In genomic region chr2:95992520-95993272, GRCh38 we compare ENCODE assay signal across 8 cellular contexts. TPM values are rescaled to one million over a fixed set of nuclear protein-coding genes. Genes with fewer than 3 reads are reported as not detected.
A peak's percentile ranks its signal among the peaks of the same experiment; 100 is the strongest.
DNase-seq lines count a peak whose midpoint lies in the region; ATAC-seq, FAIRE-seq and TF ChIP-seq lines count a peak whose summit lies in the region.
"Not testable (repeated sequence)": the region's sequence is repeated elsewhere in the genome, so short reads cannot be mapped to it uniquely, and the experiment has no call there.

No MANE protein-coding gene starts in this region.

- H3K27me3 Mint-ChIP-seq in brain (peaks cover 18% of the 10 kb centered on the region), nephron progenitor cell (ENCODE audit: low read depth, poor library complexity) (peaks cover 42% of the 10 kb centered on the region)

- H3K9me3 ChIP-seq in cardiac muscle cell (ENCODE audit: low read depth); subcutaneous abdominal adipose tissue (ENCODE audit: control insufficient read depth in 5 of 5, low read length in 5 of 5): not testable (repeated sequence)

- H3K4me1 Mint-ChIP-seq in brain = peaks cover 18% of the 10 kb centered on the region
- H3K4me1 Mint-ChIP-seq in nephron progenitor cell = not testable (repeated sequence)

- DNase-seq in D721Med (ENCODE audit: insufficient read length, low spot score) = not testable (repeated sequence)
- DNase-seq in HTR-8/SVneo (ENCODE audit: insufficient read length, low spot score) (peak; percentile 57), cardiac muscle cell (ENCODE audit: low read depth in 1 of 2, low spot score in 1 of 2) (peak; percentile 33 to 54), nephron progenitor cell (peak; percentile 69)

- peak overlapping the region; percentile 70 for H3K27ac ChIP-seq in cardiac muscle cell
- peak overlapping the region; percentile 70 for H3K27ac ChIP-seq in subcutaneous abdominal adipose tissue (ENCODE audit: low read depth, low read length)

- H3K9ac ChIP-seq in subcutaneous abdominal adipose tissue (ENCODE audit: low read length in 5 of 5) = peak overlapping the region in 4 of 5 donors; percentile 60 to 77 (median 70)

- not testable (repeated sequence) for H3K36me3 Mint-ChIP-seq in brain; nephron progenitor cell (ENCODE audit: low read depth)

- H3K4me3 Mint-ChIP-seq in brain (peak overlapping the region; percentile 87 to 94 (median 93)), nephron progenitor cell (peak overlapping the region; percentile 86)

- not testable (repeated sequence) for H3K27me3 ChIP-seq in cardiac muscle cell; subcutaneous abdominal adipose tissue (ENCODE audit: control insufficient read depth in 5 of 5, insufficient read depth in 4 of 5, low read length in 5 of 5)

- peak; percentile 66 for ATAC-seq in GM21528 (IDR thresholded peaks at IDR 0.05; ENCODE audit: low FRiP score, unreplicated experiment)

- H3K36me3 ChIP-seq in cardiac muscle cell; subcutaneous abdominal adipose tissue (ENCODE audit: control insufficient read depth in 5 of 5, insufficient read depth in 5 of 5, low read length in 5 of 5): not testable (repeated sequence)

- not testable (repeated sequence) for FAIRE-seq in D721Med (lab: Jason Lieb, UNC); HTR-8/SVneo (lab: Jason Lieb, UNC)

- H3K4me3 ChIP-seq in WI38 (ENCODE audit: low read depth, low read length) (peak overlapping the region; percentile 61), cardiac muscle cell (peak overlapping the region; percentile 57), subcutaneous abdominal adipose tissue (ENCODE audit: low read depth in 1 of 5, low read length in 5 of 5) (peak overlapping the region; percentile 62 to 81 (median 75))

- H3K27ac Mint-ChIP-seq in brain (peak overlapping the region; percentile 96 to 99 (median 98)), nephron progenitor cell (peak overlapping the region; percentile 45)

- H3K4me1 ChIP-seq in cardiac muscle cell (ENCODE audit: low read depth); subcutaneous abdominal adipose tissue (ENCODE audit: control insufficient read depth in 5 of 5, insufficient read depth in 5 of 5, low read length in 5 of 5): not testable (repeated sequence)

- peak; percentile 71 for TF ChIP-seq CTCF in D721Med (IDR thresholded peaks at IDR 0.05; ENCODE audit: insufficient read depth, missing control alignments)
- peak; percentile 56 for TF ChIP-seq CTCF in WI38 (IDR thresholded peaks at IDR 0.05; ENCODE audit: low read depth, low read length)
- TF ChIP-seq CTCF in brain (conservative IDR thresholded peaks at IDR 0.05) = peak; percentile 90 to 99
- peak; percentile 67 for TF ChIP-seq CTCF in cardiac muscle cell (IDR thresholded peaks at IDR 0.05; ENCODE audit: low read depth, low read length)
- TF ChIP-seq CTCF in nephron progenitor cell (IDR thresholded peaks at IDR 0.05) = peak; percentile 90

- not testable (repeated sequence) for H3K9me3 Mint-ChIP-seq in brain, nephron progenitor cell

RNA-seq across cellular contexts. Expression of gene ANKRD36C, which starts 1.1 kb away (rescaled TPM):
- 1.2 TPM for polyA plus RNA-seq in brain (ENCODE audit: insufficient read depth, low read depth, low replicate concordance)
- total RNA-seq in cardiac muscle cell = 11.0 and 43.9 TPM in 2 replicates
- polyA plus RNA-seq in cardiac muscle cell = 35.6 and 49.1 TPM in 2 replicates

RNA-seq across cellular contexts. Expression of gene GPAT2, which starts 42.0 kb away (rescaled TPM):
- polyA plus RNA-seq in brain (ENCODE audit: insufficient read depth, low read depth, low replicate concordance) (1.5 TPM), cardiac muscle cell (1.8 and 2.2 TPM in 2 replicates)
- 1.5 and 3.5 TPM in 2 replicates for total RNA-seq in cardiac muscle cell

Comparison
In these comparisons a context has a peak if more than half of its experiments do, and no peak if none do; other contexts are left out.
1. RNA of gene ANKRD36C, which starts 1.1 kb away (polyA plus RNA-seq): 35.6 to 49.1 TPM in cardiac muscle cell; 1.2 TPM in brain (single experiment); every median in the first group is over 10 times any median in the second.
2. Peak in every context shown above with its lines, with median percentiles within 50 percentile points of each other: CTCF ChIP-seq and H3K4me3 ChIP-seq.